Comparison of ENCODE assay signal across 1 cellular context in the genomic region with DNA sequence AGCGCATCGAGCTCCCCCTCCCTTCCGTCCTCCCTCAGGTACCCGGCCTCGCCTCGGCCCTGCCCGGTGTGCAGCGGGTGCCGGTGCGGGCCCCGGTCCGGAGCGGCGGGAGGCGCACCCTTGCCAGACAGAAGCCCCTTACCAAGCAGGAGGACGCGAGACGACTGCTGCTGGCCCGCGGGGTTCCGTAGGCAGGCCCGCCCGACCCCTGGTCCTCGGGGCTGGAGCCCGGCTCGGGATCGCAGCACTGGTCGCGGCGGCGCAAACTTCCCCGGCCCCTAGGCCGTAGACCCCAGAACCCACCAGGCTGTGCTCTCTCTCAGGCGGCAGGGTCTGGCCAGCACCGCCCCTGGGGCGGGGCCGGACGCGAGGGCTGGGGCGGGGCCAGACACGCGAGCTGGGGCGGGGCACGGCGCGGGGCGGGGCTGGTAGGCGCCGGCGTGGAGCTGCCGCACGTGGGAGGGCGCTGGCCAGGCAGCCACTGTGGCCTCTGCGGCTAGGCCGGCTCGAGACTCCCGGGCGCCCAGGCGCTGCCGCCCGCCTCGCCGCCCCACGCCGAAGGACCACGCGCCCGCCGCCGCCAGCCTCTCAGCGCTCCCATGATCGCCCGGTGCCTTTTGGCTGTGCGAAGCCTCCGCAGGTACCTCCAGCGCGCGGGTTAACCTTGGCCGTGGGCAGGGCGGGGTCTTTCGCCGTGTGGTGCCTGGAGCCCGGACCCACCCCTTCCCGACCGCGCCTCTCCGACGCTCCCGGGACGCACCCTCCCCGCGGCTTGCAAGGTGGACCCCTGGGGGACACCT.
TF ChIP-seq lines count a peak whose summit lies in the region.

A gene (plus strand): TSS at position 431 of the 800 bp plus-strand sequence. CDS start 169 bp downstream, at position 600.
A gene with protein sequence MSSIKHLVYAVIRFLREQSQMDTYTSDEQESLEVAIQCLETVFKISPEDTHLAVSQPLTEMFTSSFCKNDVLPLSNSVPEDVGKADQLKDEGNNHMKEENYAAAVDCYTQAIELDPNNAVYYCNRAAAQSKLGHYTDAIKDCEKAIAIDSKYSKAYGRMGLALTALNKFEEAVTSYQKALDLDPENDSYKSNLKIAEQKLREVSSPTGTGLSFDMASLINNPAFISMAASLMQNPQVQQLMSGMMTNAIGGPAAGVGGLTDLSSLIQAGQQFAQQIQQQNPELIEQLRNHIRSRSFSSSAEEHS (minus strand): TSS at position 335 of the 800 bp plus-strand sequence. CDS start 1,302 bp downstream, outside the sequence.

TF ChIP-seq in K562, 482 proteins besides CTCF, POLR2A, EP300 and RAD21 (continued from another document):
- peak; percentile 84 for TF ChIP-seq BHLHE40 (IDR thresholded peaks at IDR 0.05; ENCODE audit: low read length)
- TF ChIP-seq KLF6 (CRISPR knock-in tag; IDR thresholded peaks at IDR 0.05; ENCODE audit: borderline replicate concordance), result 0 out of 2 replicates have a peak, but pooled peaks have one; percentile 22
- TF ChIP-seq, protein P1, sequence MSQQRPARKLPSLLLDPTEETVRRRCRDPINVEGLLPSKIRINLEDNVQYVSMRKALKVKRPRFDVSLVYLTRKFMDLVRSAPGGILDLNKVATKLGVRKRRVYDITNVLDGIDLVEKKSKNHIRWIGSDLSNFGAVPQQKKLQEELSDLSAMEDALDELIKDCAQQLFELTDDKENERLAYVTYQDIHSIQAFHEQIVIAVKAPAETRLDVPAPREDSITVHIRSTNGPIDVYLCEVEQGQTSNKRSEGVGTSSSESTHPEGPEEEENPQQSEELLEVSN (IDR thresholded peaks at IDR 0.05; ENCODE audit: borderline replicate concordance in 1 of 2, extremely low read depth in 1 of 2, insufficient read depth in 1 of 2, insufficient read length in 1 of 2, low read depth in 1 of 2, low read length in 1 of 2, poor library complexity in 1 of 2, severe bottlenecking in 1 of 2), result peak; percentile 71 to 81
- TF ChIP-seq, protein P2, sequence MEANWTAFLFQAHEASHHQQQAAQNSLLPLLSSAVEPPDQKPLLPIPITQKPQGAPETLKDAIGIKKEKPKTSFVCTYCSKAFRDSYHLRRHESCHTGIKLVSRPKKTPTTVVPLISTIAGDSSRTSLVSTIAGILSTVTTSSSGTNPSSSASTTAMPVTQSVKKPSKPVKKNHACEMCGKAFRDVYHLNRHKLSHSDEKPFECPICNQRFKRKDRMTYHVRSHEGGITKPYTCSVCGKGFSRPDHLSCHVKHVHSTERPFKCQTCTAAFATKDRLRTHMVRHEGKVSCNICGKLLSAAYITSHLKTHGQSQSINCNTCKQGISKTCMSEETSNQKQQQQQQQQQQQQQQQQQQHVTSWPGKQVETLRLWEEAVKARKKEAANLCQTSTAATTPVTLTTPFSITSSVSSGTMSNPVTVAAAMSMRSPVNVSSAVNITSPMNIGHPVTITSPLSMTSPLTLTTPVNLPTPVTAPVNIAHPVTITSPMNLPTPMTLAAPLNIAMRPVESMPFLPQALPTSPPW (CRISPR knock-in tag; IDR thresholded peaks at IDR 0.05), result peak; percentile 38
- TF ChIP-seq FOXM1 (IDR thresholded peaks at IDR 0.05; ENCODE audit: low read depth), result no peak
- TF ChIP-seq FOXM1 (CRISPR knock-in tag; IDR thresholded peaks at IDR 0.05; ENCODE audit: low read depth), result no peak
- peak; percentile 88; the same call in 1 of the 2 replicates for TF ChIP-seq ZBTB7A (IDR thresholded peaks at IDR 0.05; ENCODE audit: borderline replicate concordance, control insufficient read depth, low read depth, low read length)
- TF ChIP-seq EP400 (IDR thresholded peaks at IDR 0.05), result no peak; the same call in 1 of the 2 replicates
TF ChIP-seq in K562: peak in this region for 58.
